ENCODE assay signal across 1 cellular context in the genomic region with DNA sequence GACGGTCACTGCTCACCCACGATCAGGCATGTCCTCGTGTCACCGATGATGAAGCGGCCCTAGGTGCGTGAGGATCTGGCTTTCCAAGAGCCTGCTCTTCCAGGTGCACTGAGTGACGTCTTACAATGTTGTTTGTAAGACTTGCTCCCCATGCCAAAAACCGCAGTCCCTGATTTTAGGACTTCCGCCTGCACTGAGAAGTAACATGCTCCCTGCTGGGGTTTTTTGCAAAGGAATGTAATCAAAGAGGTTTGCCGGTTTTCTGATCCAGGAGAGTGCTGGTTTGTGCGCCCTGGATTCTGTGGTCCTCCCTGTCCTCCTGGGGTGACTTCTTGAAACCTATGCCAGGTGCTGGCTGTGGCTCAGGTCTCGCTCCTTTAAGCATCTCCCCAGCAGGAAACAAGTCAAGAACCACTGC.
TF ChIP-seq lines count a peak whose summit lies in the region.

No MANE protein-coding gene starts in this region.

TF ChIP-seq in SK-N-SH, 30 proteins besides CTCF, POLR2A, EP300 and RAD21 (continued from another document):
- TF ChIP-seq, protein P1, sequence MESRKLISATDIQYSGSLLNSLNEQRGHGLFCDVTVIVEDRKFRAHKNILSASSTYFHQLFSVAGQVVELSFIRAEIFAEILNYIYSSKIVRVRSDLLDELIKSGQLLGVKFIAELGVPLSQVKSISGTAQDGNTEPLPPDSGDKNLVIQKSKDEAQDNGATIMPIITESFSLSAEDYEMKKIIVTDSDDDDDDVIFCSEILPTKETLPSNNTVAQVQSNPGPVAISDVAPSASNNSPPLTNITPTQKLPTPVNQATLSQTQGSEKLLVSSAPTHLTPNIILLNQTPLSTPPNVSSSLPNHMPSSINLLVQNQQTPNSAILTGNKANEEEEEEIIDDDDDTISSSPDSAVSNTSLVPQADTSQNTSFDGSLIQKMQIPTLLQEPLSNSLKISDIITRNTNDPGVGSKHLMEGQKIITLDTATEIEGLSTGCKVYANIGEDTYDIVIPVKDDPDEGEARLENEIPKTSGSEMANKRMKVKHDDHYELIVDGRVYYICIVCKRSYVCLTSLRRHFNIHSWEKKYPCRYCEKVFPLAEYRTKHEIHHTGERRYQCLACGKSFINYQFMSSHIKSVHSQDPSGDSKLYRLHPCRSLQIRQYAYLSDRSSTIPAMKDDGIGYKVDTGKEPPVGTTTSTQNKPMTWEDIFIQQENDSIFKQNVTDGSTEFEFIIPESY (IDR thresholded peaks at IDR 0.05; ENCODE audit: borderline replicate concordance, low read depth), result no peak
- TF ChIP-seq TEAD4 (IDR thresholded peaks at IDR 0.05; ENCODE audit: borderline replicate concordance, insufficient read depth), result no peak
- TF ChIP-seq YY1 (IDR thresholded peaks at IDR 0.05; ENCODE audit: low read depth), result no peak
- TF ChIP-seq GABPA (IDR thresholded peaks at IDR 0.05; ENCODE audit: low read depth), result no peak
- no peak for TF ChIP-seq SIN3A (IDR thresholded peaks at IDR 0.05; ENCODE audit: borderline replicate concordance, low read depth, low read length)
- TF ChIP-seq SMC3 (IDR thresholded peaks at IDR 0.05; ENCODE audit: low read depth, low read length), result no peak
